ENCODE assay signal across 1 cellular context in the genomic region with DNA sequence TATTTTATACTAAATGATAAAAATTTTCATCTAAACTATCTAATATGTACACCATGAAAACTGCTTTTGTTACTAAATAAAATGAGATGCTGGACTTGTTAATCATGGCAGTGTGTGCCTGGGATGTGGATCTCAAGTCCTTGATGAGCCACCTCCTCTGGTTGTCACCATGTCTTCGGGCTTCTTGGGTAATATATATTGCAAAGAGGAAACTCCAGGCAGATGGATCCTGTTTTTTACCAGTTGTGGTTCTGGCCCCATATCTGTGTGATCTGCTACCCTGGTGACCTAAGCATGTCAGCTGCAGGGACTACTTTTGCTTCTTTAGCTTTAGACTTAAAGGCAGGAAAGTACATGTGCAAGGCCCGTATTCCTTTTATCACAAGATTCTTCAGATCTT.
TF ChIP-seq lines count a peak whose summit lies in the region.

No MANE protein-coding gene starts in this region.

TF ChIP-seq in IMR-90, 13 proteins besides CTCF, POLR2A, EP300 and RAD21:
- TF ChIP-seq MAFK (IDR thresholded peaks at IDR 0.05; ENCODE audit: low read depth, low read length) (no peak), FOS (IDR thresholded peaks at IDR 0.05; ENCODE audit: low read depth, low read length) (no peak), MAZ (IDR thresholded peaks at IDR 0.05; ENCODE audit: borderline replicate concordance, low read depth, low read length) (no peak), CHD1 (IDR thresholded peaks at IDR 0.05; ENCODE audit: low read depth, low read length) (no peak), BHLHE40 (IDR thresholded peaks at IDR 0.05; ENCODE audit: low read depth, low read length) (no peak), RFX5 (IDR thresholded peaks at IDR 0.05; ENCODE audit: low read depth, low read length) (no peak), CEBPB (IDR thresholded peaks at IDR 0.05; ENCODE audit: low read depth, low read length) (no peak), SMC3 (IDR thresholded peaks at IDR 0.05; ENCODE audit: low read depth, low read length) (no peak), RCOR1 (IDR thresholded peaks at IDR 0.05; ENCODE audit: insufficient replicate concordance, low read length) (no peak), MXI1 (IDR thresholded peaks at IDR 0.05; ENCODE audit: borderline replicate concordance, low read depth, low read length) (no peak), USF2 (IDR thresholded peaks at IDR 0.05; ENCODE audit: low read depth, low read length) (no peak), NFE2L2 (IDR thresholded peaks at IDR 0.05; ENCODE audit: low read depth, low read length) (no peak)
- TF ChIP-seq, protein P1, sequence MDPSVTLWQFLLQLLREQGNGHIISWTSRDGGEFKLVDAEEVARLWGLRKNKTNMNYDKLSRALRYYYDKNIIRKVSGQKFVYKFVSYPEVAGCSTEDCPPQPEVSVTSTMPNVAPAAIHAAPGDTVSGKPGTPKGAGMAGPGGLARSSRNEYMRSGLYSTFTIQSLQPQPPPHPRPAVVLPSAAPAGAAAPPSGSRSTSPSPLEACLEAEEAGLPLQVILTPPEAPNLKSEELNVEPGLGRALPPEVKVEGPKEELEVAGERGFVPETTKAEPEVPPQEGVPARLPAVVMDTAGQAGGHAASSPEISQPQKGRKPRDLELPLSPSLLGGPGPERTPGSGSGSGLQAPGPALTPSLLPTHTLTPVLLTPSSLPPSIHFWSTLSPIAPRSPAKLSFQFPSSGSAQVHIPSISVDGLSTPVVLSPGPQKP (IDR thresholded peaks at IDR 0.05; ENCODE audit: borderline replicate concordance, low read depth, low read length) = no peak
TF ChIP-seq in IMR-90: peak in this region for 0.
